ENCODE assay signal across 8 cellular contexts in the genomic region with DNA sequence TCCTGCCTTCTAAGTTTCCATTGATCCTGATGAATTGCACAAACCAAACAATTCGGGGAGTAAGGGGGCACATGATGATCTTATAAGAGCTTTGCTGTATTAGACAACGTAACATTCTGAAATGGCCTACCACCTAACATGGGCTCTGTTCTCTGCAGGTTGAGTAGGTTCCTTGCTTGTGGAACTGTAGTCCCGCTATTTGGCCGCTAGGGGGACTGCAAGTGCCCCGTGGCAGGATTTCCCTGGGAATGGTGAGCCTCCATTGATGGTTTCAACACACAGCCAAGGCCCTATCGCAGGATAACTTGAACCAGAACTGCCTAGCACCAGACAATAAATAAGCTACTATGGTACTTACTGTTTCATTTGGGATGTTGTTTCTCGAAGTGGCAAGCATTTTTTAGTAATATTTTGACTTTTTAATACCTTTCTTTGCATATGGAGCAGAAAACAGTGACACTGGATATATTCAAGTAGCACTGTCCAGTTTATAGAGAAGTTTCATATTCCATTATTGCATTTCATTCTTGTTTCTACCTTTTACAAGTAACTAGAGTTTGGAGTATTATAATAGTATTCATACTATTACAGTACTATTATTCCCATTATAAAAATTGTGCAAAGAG. TPM values are rescaled to one million over a fixed set of nuclear protein-coding genes. Genes with fewer than 3 reads are reported as not detected.
A peak's percentile ranks its signal among the peaks of the same experiment; 100 is the strongest.
DNase-seq lines count a peak whose midpoint lies in the region; ATAC-seq, FAIRE-seq and TF ChIP-seq lines count a peak whose summit lies in the region.

No MANE protein-coding gene starts in this region.

- H2AFZ ChIP-seq in smooth muscle cell (ENCODE audit: low read depth) (no peak overlapping the region), neuronal stem cell (ENCODE audit: low read length) (no peak overlapping the region)

- H2BK120ac ChIP-seq in neuronal stem cell (ENCODE audit: low read depth, low read length) = no peak overlapping the region

- H2AK5ac ChIP-seq in neuronal stem cell (ENCODE audit: low read depth, low read length) = no peak overlapping the region

- H3K27me3 ChIP-seq in smooth muscle cell (ENCODE audit: low read depth) (no peaks in the 10 kb centered on the region), neuronal stem cell (ENCODE audit: control insufficient read depth in 3 of 3, insufficient read depth in 3 of 3, low read depth in 1 of 3, low read length in 3 of 3) (no peaks in the 10 kb centered on the region)

- H2BK5ac ChIP-seq in neuronal stem cell (ENCODE audit: low read length) = no peak overlapping the region

- H3K23ac ChIP-seq in neuronal stem cell (ENCODE audit: low read depth, low read length, poor library complexity) = no peak overlapping the region

- no peaks in the 10 kb centered on the region for H3K79me1 ChIP-seq in neuronal stem cell (ENCODE audit: low read depth, low read length)

- H3K4me2 ChIP-seq in smooth muscle cell = no peak overlapping the region
- H3K4me2 ChIP-seq in neuronal stem cell (ENCODE audit: insufficient read depth, low read length, poor library complexity, severe bottlenecking) = no peak overlapping the region

- H3K27ac ChIP-seq in smooth muscle cell (ENCODE audit: low read depth) (no peak overlapping the region), neuronal stem cell (replicated peaks; ENCODE audit: low read length) (no peak overlapping the region)

- no peak overlapping the region for H3K18ac ChIP-seq in neuronal stem cell (ENCODE audit: low read length)

- no peak overlapping the region for H3K9ac ChIP-seq in smooth muscle cell (ENCODE audit: low read depth)
- H3K9ac ChIP-seq in neuronal stem cell (ENCODE audit: low read depth, low read length, poor library complexity) = no peak overlapping the region

- H3K36me3 ChIP-seq in smooth muscle cell (ENCODE audit: low read depth) (no peaks in the 10 kb centered on the region), neuronal stem cell (replicated peaks in 1 of 2; ENCODE audit: control insufficient read depth in 2 of 2, insufficient read depth in 2 of 2, low read length in 2 of 2) (no peaks in the 10 kb centered on the region)

- H3K9me3 ChIP-seq in smooth muscle cell (replicated peaks; ENCODE audit: low read depth) (no peaks in the 10 kb centered on the region), neuronal stem cell (replicated peaks in 1 of 2; ENCODE audit: control insufficient read depth in 2 of 2, insufficient read depth in 1 of 2, low read depth in 1 of 2, low read length in 2 of 2) (peaks cover 0 to 11% of the 10 kb centered on the region in 2 donors)

- no peak overlapping the region for H3K14ac ChIP-seq in neuronal stem cell (ENCODE audit: low read length)

- H4K20me1 ChIP-seq in smooth muscle cell (ENCODE audit: low read depth) = no peaks in the 10 kb centered on the region

- H3K4ac ChIP-seq in neuronal stem cell (ENCODE audit: low read length) = no peak overlapping the region

- no peak for DNase-seq in D721Med (ENCODE audit: insufficient read length, low spot score)
- DNase-seq in OCI-M1 (lab: John Stamatoyannopoulos, UW) = peak; percentile 51
- peak; percentile 59 for DNase-seq in fibroblast of mammary gland (ENCODE audit: low read depth)
- no peak for DNase-seq in smooth muscle cell (lab: John Stamatoyannopoulos, UW; ENCODE audit: unreplicated experiment)
- DNase-seq in neuronal stem cell (ENCODE audit: low spot score) = no peak
- no peak for DNase-seq in T-helper 9 cell

- no peak for FAIRE-seq in D721Med (lab: Jason Lieb, UNC)

- peak; percentile 38 for TF ChIP-seq CTCF in D721Med (IDR thresholded peaks at IDR 0.05; ENCODE audit: insufficient read depth, missing control alignments)
- peak; percentile 88 for TF ChIP-seq CTCF in fibroblast of mammary gland (conservative IDR thresholded peaks at IDR 0.05; ENCODE audit: control insufficient read depth, insufficient read depth, low read depth, low read length)
- peak; percentile 64 for TF ChIP-seq CTCF in smooth muscle cell (IDR thresholded peaks at IDR 0.05; ENCODE audit: borderline replicate concordance, insufficient read depth, poor library complexity, severe bottlenecking)

- H3K4me3 ChIP-seq in fibroblast of mammary gland (ENCODE audit: control insufficient read depth, low read depth, low read length) = no peak overlapping the region
- H3K4me3 ChIP-seq in smooth muscle cell = no peak overlapping the region
- H3K4me3 ChIP-seq in neuronal stem cell (ENCODE audit: low read length in 2 of 2) = no peak overlapping the region

- H3K4me1 ChIP-seq in smooth muscle cell (ENCODE audit: low read depth) = no peaks in the 10 kb centered on the region
- no peaks in the 10 kb centered on the region for H3K4me1 ChIP-seq in neuronal stem cell (ENCODE audit: control insufficient read depth in 2 of 2, insufficient read depth in 1 of 2, low read depth in 1 of 2, low read length in 2 of 2)

- no peaks in the 10 kb centered on the region for H3K79me2 ChIP-seq in smooth muscle cell (ENCODE audit: low read depth)

- no peak overlapping the region for H4K8ac ChIP-seq in neuronal stem cell (ENCODE audit: low read depth, low read length)

- no peaks in the 10 kb centered on the region for H3F3A ChIP-seq in smooth muscle cell (ENCODE audit: low read depth)

- H2BK15ac ChIP-seq in neuronal stem cell (ENCODE audit: low read length) = no peak overlapping the region

- WGBS in smooth muscle cell (ENCODE audit: low lambda C conversion rate) = 25% methylated on average over 7 of the region's 7 CpGs
- no CpG with 5 or more reads among the region's 7 CpGs for WGBS in neuronal stem cell (ENCODE audit: extremely low coverage in 2 of 2, insufficient read length in 2 of 2, insufficient replicate concordance in 1 of 2), 2 donors

- no peak overlapping the region for H2BK12ac ChIP-seq in neuronal stem cell (ENCODE audit: low read length)

- peak; percentile 96 for ATAC-seq in GM21360 (IDR thresholded peaks at IDR 0.05; ENCODE audit: unreplicated experiment)
- ATAC-seq in activated CD4-positive, CD25-positive, alpha-beta regulatory T cell treated with anti-CD3 and anti-CD28 coated beads, Interleukin-2, amount 50 U/mL, for 24 hours = no peak

- no peak overlapping the region for H4K91ac ChIP-seq in neuronal stem cell (ENCODE audit: low read depth, low read length, poor library complexity)

RNA-seq across cellular contexts. Expression of a gene that starts 11.9 kb away (rescaled TPM):
- 2.4 and 2.7 TPM in 2 replicates for total RNA-seq in smooth muscle cell
- 0.72 and 1.3 TPM in 2 replicates for polyA plus RNA-seq in smooth muscle cell
- 2.7 TPM for polyA plus RNA-seq in neuronal stem cell (2013, experiment 1 of 2)
- 2.9 TPM for polyA plus RNA-seq in neuronal stem cell (2013, experiment 2 of 2)

Comparison
In these comparisons a context has a peak if more than half of its experiments do, and no peak if none do; other contexts are left out.
1. DNase-seq: peak in OCI-M1 (single experiment) and fibroblast of mammary gland (single experiment); none in D721Med (single experiment), smooth muscle cell (single experiment), neuronal stem cell (single experiment) and T-helper 9 cell (single experiment).
2. CTCF ChIP-seq: peak in every context shown above with its lines; median percentile 88 in fibroblast of mammary gland; 64 in smooth muscle cell; 38 in D721Med.